Comparison of ENCODE assay signal across 25 cellular contexts in genomic region chr5:110496276-110496675, GRCh38.
"Had no signal": no experiment of that assay in that cellular context is flagged by ENCODE, and none has a peak within 500 bp of the region (broad histone marks: within the 10 kb centered on the region; RNA-seq: fewer than 3 reads in every experiment).

No MANE protein-coding gene starts in this region.

- H3K4me3 ChIP-seq: body of pancreas, left lung, lung, sigmoid colon, spleen, upper lobe of right lung had no signal

- H3K27ac ChIP-seq: body of pancreas, left lung, sigmoid colon, spleen, upper lobe of right lung, WERI-Rb-1 had no signal

- H3K4me1 ChIP-seq: body of pancreas, left lung, sigmoid colon, spleen, upper lobe of right lung had no signal

- H3K9me3 ChIP-seq: body of pancreas, left lung, sigmoid colon, upper lobe of right lung had no signal

- H3K36me3 ChIP-seq: left lung, sigmoid colon, spleen, upper lobe of right lung, WERI-Rb-1 had no signal

- H3K27me3 ChIP-seq: body of pancreas, left lung, sigmoid colon, spleen, upper lobe of right lung had no signal

- DNase-seq: activated CD4-positive, alpha-beta T cell treated with anti-CD3 and anti-CD28 coated beads, Interleukin-2, amount 10 ng/mL, durations not matched to agents 7 days and 5 days; activated CD4-positive, CD25-positive, alpha-beta regulatory T cell treated with anti-CD3 and anti-CD28 coated beads, Interleukin-2, amount 50 U/mL, for 72 hours; activated CD8-positive, alpha-beta memory T cell treated with anti-CD3 and anti-CD28 coated beads, Interleukin-2, amount 10 ng/mL, durations not matched to agents 7 days and 5 days; activated CD8-positive, alpha-beta T cell treated with anti-CD3 and anti-CD28 coated beads for 36 hours; activated effector memory CD4-positive, alpha-beta T cell treated with anti-CD3 and anti-CD28 coated beads, Interleukin-2, amount 50 U/mL, for 16 hours; activated naive CD4-positive, alpha-beta T cell treated with anti-CD3 and anti-CD28 coated beads, Interleukin-2, amount 10 ng/mL, durations not matched to agents 7 days and 5 days; activated T-cell treated with anti-CD3 and anti-CD28 coated beads for 4 hours; amygdala; body of pancreas; dermis blood vessel endothelial cell; effector CD8-positive, alpha-beta T cell; glutamatergic neuron; hippocampal formation; kidney glomerular epithelial cell; left lung; naive B cell; occipital lobe; posterior cingulate gyrus; sigmoid colon; spleen; stimulated activated CD4-positive, alpha-beta T cell treated with anti-CD3 and anti-CD28 coated beads, Interleukin-4, amount 100 ng/mL, for 24 hours; stimulated activated naive CD4-positive, alpha-beta T cell treated with Interleukin-2 at 50 U/mL for 16 hours; upper lobe of right lung; WERI-Rb-1 had no signal

- ATAC-seq: activated CD8-positive, alpha-beta memory T cell treated with anti-CD3 and anti-CD28 coated beads, Interleukin-2, amount 10 ng/mL, durations not matched to agents 7 days and 5 days; activated CD8-positive, alpha-beta T cell treated with anti-CD3 and anti-CD28 coated beads for 36 hours; body of pancreas; left lung; upper lobe of right lung had no signal
